25 cellular contexts compared by ENCODE assay signal in the genomic region with DNA sequence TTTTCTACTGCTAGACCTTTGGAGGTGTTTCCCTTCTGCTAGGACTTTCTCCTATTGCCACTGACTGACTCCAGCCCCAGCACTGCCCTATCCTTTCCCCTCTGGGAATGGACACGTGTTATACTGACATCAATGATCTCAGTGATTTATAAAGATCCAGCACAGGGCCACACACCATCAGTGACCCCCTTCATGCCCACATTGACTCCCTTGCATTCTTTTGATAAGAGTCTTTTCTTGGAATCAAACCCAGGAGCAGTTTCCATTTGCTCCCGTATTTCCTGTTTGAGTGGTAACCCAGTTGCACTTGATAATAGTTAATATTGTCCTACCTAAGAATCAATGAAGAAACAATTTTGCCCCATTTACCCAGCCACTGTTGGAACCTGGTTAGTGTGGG.
A peak's percentile ranks its signal among the peaks of the same experiment; 100 is the strongest.
DNase-seq lines count a peak whose midpoint lies in the region; ATAC-seq and TF ChIP-seq lines count a peak whose summit lies in the region.
"Had no signal": no experiment of that assay in that cellular context is flagged by ENCODE, and none has a peak within 500 bp of the region (broad histone marks: within the 10 kb centered on the region; RNA-seq: fewer than 3 reads in every experiment).

No MANE protein-coding gene starts in this region.

- no peaks in the 10 kb centered on the region for H3K27me3 Mint-ChIP-seq in osteocyte (ENCODE audit: unreplicated experiment)
- H3K27me3 Mint-ChIP-seq: activated naive CD8-positive, alpha-beta T cell treated with anti-CD3 and anti-CD28 coated beads, Interleukin-2, amount 10 ng/mL, durations not matched to agents 7 days and 5 days had no signal

- H3K36me3 ChIP-seq in fibroblast of lung (ENCODE audit: control insufficient read depth, insufficient read depth, low read length) = no peaks in the 10 kb centered on the region
- H3K36me3 ChIP-seq in uterus = no peaks in the 10 kb centered on the region
- H3K36me3 ChIP-seq in Peyer's patch = no peaks in the 10 kb centered on the region
- H3K36me3 ChIP-seq: upper lobe of left lung had no signal

- ATAC-seq in GM21528 (IDR thresholded peaks at IDR 0.05; ENCODE audit: low FRiP score, unreplicated experiment) = no peak
- no peak for ATAC-seq in GM18907 (IDR thresholded peaks at IDR 0.05; ENCODE audit: unreplicated experiment)
- ATAC-seq: activated CD8-positive, alpha-beta T cell treated with anti-CD3 and anti-CD28 coated beads, Interleukin-2, amount 10 ng/mL, durations not matched to agents 7 days and 5 days had no signal

- H3K4me3 ChIP-seq in fibroblast of lung (replicated peaks in 1 of 4; ENCODE audit: control extremely low read depth in 1 of 4, insufficient read depth in 1 of 4, low read depth in 3 of 4, low read length in 4 of 4) (no peak overlapping the region), uterus (no peak overlapping the region), Peyer's patch (no peak overlapping the region)
- H3K4me3 ChIP-seq: lung, upper lobe of left lung had no signal

- H3K27me3 ChIP-seq in fibroblast of lung (ENCODE audit: control insufficient read depth, insufficient read depth, low read length) (no peaks in the 10 kb centered on the region), uterus (no peaks in the 10 kb centered on the region), Peyer's patch (no peaks in the 10 kb centered on the region)
- H3K27me3 ChIP-seq: upper lobe of left lung had no signal

- H3K4me2 ChIP-seq in fibroblast of lung (ENCODE audit: extremely low read depth, insufficient read depth, low read length) = no peak overlapping the region

- no peak overlapping the region for H2AFZ ChIP-seq in fibroblast of lung (ENCODE audit: low read length)

- H3K36me3 Mint-ChIP-seq in osteocyte (ENCODE audit: unreplicated experiment) = peaks cover 2% of the 10 kb centered on the region
- H3K36me3 Mint-ChIP-seq: activated naive CD8-positive, alpha-beta T cell treated with anti-CD3 and anti-CD28 coated beads, Interleukin-2, amount 10 ng/mL, durations not matched to agents 7 days and 5 days; IgD-negative memory B cell had no signal

- peak overlapping the region; percentile 99 for H3K27ac ChIP-seq in fibroblast of lung (ENCODE audit: insufficient read depth, low read length)
- H3K27ac ChIP-seq in uterus = no peak overlapping the region
- no peak overlapping the region for H3K27ac ChIP-seq in Peyer's patch
- H3K27ac ChIP-seq: C4-2B, upper lobe of left lung had no signal

- H3K4me1 ChIP-seq in fibroblast of lung (ENCODE audit: control insufficient read depth, extremely low read depth, insufficient read depth, low read length) (peaks cover 50% of the 10 kb centered on the region), uterus (no peaks in the 10 kb centered on the region), Peyer's patch (peaks cover 0 to 6% (median 0%) of the 10 kb centered on the region in 4 donors)

- H3K9me3 Mint-ChIP-seq in osteocyte (ENCODE audit: unreplicated experiment) = no peaks in the 10 kb centered on the region
- H3K9me3 Mint-ChIP-seq: activated naive CD8-positive, alpha-beta T cell treated with anti-CD3 and anti-CD28 coated beads, Interleukin-2, amount 10 ng/mL, durations not matched to agents 7 days and 5 days had no signal

- H3K9me3 ChIP-seq in fibroblast of lung (ENCODE audit: control insufficient read depth, insufficient read depth, low read depth, low read length) = no peaks in the 10 kb centered on the region
- no peaks in the 10 kb centered on the region for H3K9me3 ChIP-seq in uterus
- no peaks in the 10 kb centered on the region for H3K9me3 ChIP-seq in Peyer's patch
- H3K9me3 ChIP-seq: upper lobe of left lung had no signal

- peaks cover 58% of the 10 kb centered on the region for H3K4me1 Mint-ChIP-seq in osteocyte (ENCODE audit: unreplicated experiment)
- H3K4me1 Mint-ChIP-seq: activated naive CD8-positive, alpha-beta T cell treated with anti-CD3 and anti-CD28 coated beads, Interleukin-2, amount 10 ng/mL, durations not matched to agents 7 days and 5 days; IgD-negative memory B cell had no signal

- H4K20me1 ChIP-seq in fibroblast of lung (ENCODE audit: control insufficient read depth, extremely low read depth, insufficient read depth, low read length) = no peaks in the 10 kb centered on the region

- TF ChIP-seq CTCF in fibroblast of lung (conservative IDR thresholded peaks at IDR 0.05 in 1 of 2, IDR thresholded peaks at IDR 0.05 in 1 of 2; ENCODE audit: low read depth in 1 of 2, low read length in 2 of 2) (no peak), osteocyte (IDR thresholded peaks at IDR 0.05) (no peak), uterus (IDR thresholded peaks at IDR 0.05) (no peak), Peyer's patch (IDR thresholded peaks at IDR 0.05) (no peak)

- no peak overlapping the region for H3K4me3 Mint-ChIP-seq in osteocyte (ENCODE audit: unreplicated experiment)
- H3K4me3 Mint-ChIP-seq: activated CD8-positive, alpha-beta T cell treated with anti-CD3 and anti-CD28 coated beads, Interleukin-2, amount 10 ng/mL, durations not matched to agents 7 days and 5 days; activated naive CD8-positive, alpha-beta T cell treated with anti-CD3 and anti-CD28 coated beads, Interleukin-2, amount 10 ng/mL, durations not matched to agents 7 days and 5 days; IgD-negative memory B cell had no signal

- TF ChIP-seq POLR2A in uterus (IDR thresholded peaks at IDR 0.05) (no peak), Peyer's patch (IDR thresholded peaks at IDR 0.05) (no peak)

- peak; percentile 86 for DNase-seq in EL
- DNase-seq in NCI-H226 = peak; percentile 86
- peak; percentile 49 to 79 for DNase-seq in fibroblast of lung (ENCODE audit: low read depth in 2 of 2)
- DNase-seq in osteocyte (ENCODE audit: extremely low spot score, unreplicated experiment) = no peak
- DNase-seq in uterus = no peak
- no peak for DNase-seq in Peyer's patch
- DNase-seq: activated CD4-positive, CD25-positive, alpha-beta regulatory T cell treated with anti-CD3 and anti-CD28 coated beads, Interleukin-2, amount 50 U/mL, for 72 hours; activated CD8-positive, alpha-beta T cell treated with anti-CD3 and anti-CD28 coated beads, Interleukin-2, amount 10 ng/mL, durations not matched to agents 7 days and 5 days; activated effector memory CD4-positive, alpha-beta T cell treated with Interleukin-2 at 50 U/mL for 16 hours; activated naive CD8-positive, alpha-beta T cell treated with anti-CD3 and anti-CD28 coated beads, Interleukin-2, amount 10 ng/mL, durations not matched to agents 7 days and 5 days; activated T-cell treated with anti-CD3 and anti-CD28 coated beads for 4 hours; effector CD8-positive, alpha-beta T cell; H7; kidney; NCI-H2029 treated with DMSO at 0.1 percent for 48 hours; NCI-H446; SHP77 treated with DMSO at 0.1 percent for 48 hours; stimulated activated CD4-positive, alpha-beta T cell treated with anti-CD3 and anti-CD28 coated beads, Interleukin-2, amount 100 ng/mL, for 24 hours; T-helper 1 cell; upper lobe of left lung had no signal

- no peaks in the 10 kb centered on the region for H3K79me2 ChIP-seq in fibroblast of lung (ENCODE audit: control insufficient read depth, insufficient read depth, low read length)

- intact Hi-C loops in uterus (cut with DNase I; ENCODE audit: low total_unique reads) = no loop called here

- no peak overlapping the region for H3K9ac ChIP-seq in fibroblast of lung (ENCODE audit: insufficient read depth, low read length)

- peak overlapping the region; percentile 82 for H3K27ac Mint-ChIP-seq in osteocyte (ENCODE audit: unreplicated experiment)
- H3K27ac Mint-ChIP-seq: activated CD8-positive, alpha-beta T cell treated with anti-CD3 and anti-CD28 coated beads, Interleukin-2, amount 10 ng/mL, durations not matched to agents 7 days and 5 days; activated naive CD8-positive, alpha-beta T cell treated with anti-CD3 and anti-CD28 coated beads, Interleukin-2, amount 10 ng/mL, durations not matched to agents 7 days and 5 days; IgD-negative memory B cell had no signal

Comparison
In these comparisons a context has a peak if more than half of its experiments do, and no peak if none do; other contexts are left out.
1. DNase-seq: peak in EL (single experiment), NCI-H226 (single experiment) and fibroblast of lung (2 of 2); none in osteocyte (single experiment), uterus (0 of 2) and Peyer's patch (0 of 3).